ENCODE assay signal across 9 cellular contexts in genomic region chr2:72888438-72889202, GRCh38. TPM values are rescaled to one million over a fixed set of nuclear protein-coding genes. Genes with fewer than 3 reads are reported as not detected.
DNase-seq lines count a peak whose midpoint lies in the region; ATAC-seq and TF ChIP-seq lines count a peak whose summit lies in the region.
"Had no signal": no experiment of that assay in that cellular context is flagged by ENCODE, and none has a peak within 500 bp of the region (broad histone marks: within the 10 kb centered on the region; RNA-seq: fewer than 3 reads in every experiment).

No MANE protein-coding gene starts in this region.

- no peak overlapping the region for H3K4me3 ChIP-seq in CD4-positive, CD25-positive, alpha-beta regulatory T cell (ENCODE audit: low read depth, low read length)
- peak overlapping the region; percentile 51 for H3K4me3 ChIP-seq in LNCaP clone FGC (ENCODE audit: low read depth, low read length)
- H3K4me3 ChIP-seq in dorsolateral prefrontal cortex, result peak overlapping the region in 31 of 59 donors; percentile 55 to 82 (median 72)
- H3K4me3 ChIP-seq in osteoblast (ENCODE audit: insufficient read depth, low read length), result no peak overlapping the region
- peak overlapping the region in 1 of 2 donors; percentile 75 for H3K4me3 ChIP-seq in left lung

- ATAC-seq in CD4-positive, CD25-positive, alpha-beta regulatory T cell (ENCODE audit: low read depth in 2 of 2), result no peak
- no peak for ATAC-seq in left lung
- no peak for ATAC-seq in HG03280 (IDR thresholded peaks at IDR 0.05; ENCODE audit: unreplicated experiment)

- no peak overlapping the region for H3K27ac Mint-ChIP-seq in CD4-positive, CD25-positive, alpha-beta regulatory T cell

- peaks cover 19% of the 10 kb centered on the region for H4K20me1 ChIP-seq in osteoblast (ENCODE audit: insufficient read depth, low read length)

- peaks cover 0 to 2% (median 0%) of the 10 kb centered on the region in 7 donors for H3K9me3 Mint-ChIP-seq in CD4-positive, CD25-positive, alpha-beta regulatory T cell

- peaks cover 4% of the 10 kb centered on the region for H3K36me3 Mint-ChIP-seq in CD4-positive, CD25-positive, alpha-beta regulatory T cell

- peaks cover 0 to 15% (median 8%) of the 10 kb centered on the region in 4 donors for H3K4me1 Mint-ChIP-seq in CD4-positive, CD25-positive, alpha-beta regulatory T cell

- intact Hi-C loops in dorsolateral prefrontal cortex (cut with DNase I) (loop anchor here in 1 of 2 donors (10.0 kb wide), 2 partner anchors 64 to 744 kb away; partner anchors contain the start of genes CYP26B1 and EXOC6B), left lung (cut with DNase I) (no loop called here)

- no peak for TF ChIP-seq CTCF in LNCaP clone FGC (IDR thresholded peaks at IDR 0.05; ENCODE audit: control insufficient read depth, extremely low read depth, insufficient read depth)
- no peak for TF ChIP-seq CTCF in dorsolateral prefrontal cortex (IDR thresholded peaks at IDR 0.05 in 54 of 56, conservative IDR thresholded peaks at IDR 0.05 in 2 of 56; ENCODE audit: low read depth in 1 of 56, partially characterized antibody in 56 of 56)
- TF ChIP-seq CTCF in osteoblast (IDR thresholded peaks at IDR 0.05; ENCODE audit: extremely low read depth, low read depth, low read length), result no peak
- TF ChIP-seq CTCF in left lung (IDR thresholded peaks at IDR 0.05), result no peak

- H3K4me3 Mint-ChIP-seq in CD4-positive, CD25-positive, alpha-beta regulatory T cell, result peak overlapping the region in 3 of 4 donors; percentile 8 to 76 (median 69)

- no peak overlapping the region for H3K27ac ChIP-seq in CD4-positive, CD25-positive, alpha-beta regulatory T cell (ENCODE audit: insufficient read depth, low read length, poor library complexity, severe bottlenecking)
- H3K27ac ChIP-seq in dorsolateral prefrontal cortex, result peak overlapping the region in 5 of 59 donors; percentile 73 to 95 (median 92)
- no peak overlapping the region for H3K27ac ChIP-seq in osteoblast (ENCODE audit: low read depth, low read length)
- no peak overlapping the region for H3K27ac ChIP-seq in left lung

- H2AFZ ChIP-seq in osteoblast (ENCODE audit: low read length), result no peak overlapping the region

- H3K9me3 ChIP-seq in CD4-positive, CD25-positive, alpha-beta regulatory T cell (ENCODE audit: control insufficient read depth in 2 of 2, low read length in 2 of 2), result no peaks in the 10 kb centered on the region
- H3K9me3 ChIP-seq in osteoblast (ENCODE audit: low read depth, low read length), result no peaks in the 10 kb centered on the region
- no peaks in the 10 kb centered on the region for H3K9me3 ChIP-seq in left lung
- H3K9me3 ChIP-seq: sigmoid colon had no signal

- H3K79me2 ChIP-seq in osteoblast (ENCODE audit: insufficient read depth, low read length), result no peaks in the 10 kb centered on the region

- DNase-seq in CD4-positive, CD25-positive, alpha-beta regulatory T cell, result no peak
- DNase-seq in LNCaP clone FGC (ENCODE audit: low read depth), result no peak
- no peak for DNase-seq in dorsolateral prefrontal cortex
- no peak for DNase-seq in osteoblast (ENCODE audit: insufficient read length, low spot score, missing footprints)
- no peak for DNase-seq in left lung
- DNase-seq in hepatic stellate cell (ENCODE audit: low spot score), result no peak
- DNase-seq in NCI-H1092 treated with DMSO at 0.1 percent for 48 hours (lab: John Stamatoyannopoulos, UW), result no peak

- peak overlapping the region; percentile 92 for H3K4me2 ChIP-seq in osteoblast (ENCODE audit: insufficient read depth, low read length)

- H3K27me3 Mint-ChIP-seq in CD4-positive, CD25-positive, alpha-beta regulatory T cell, result peaks cover 69% of the 10 kb centered on the region

- peaks cover 12% of the 10 kb centered on the region for H3K4me1 ChIP-seq in CD4-positive, CD25-positive, alpha-beta regulatory T cell (ENCODE audit: control insufficient read depth, insufficient read depth, low read length, poor library complexity, severe bottlenecking)
- H3K4me1 ChIP-seq in osteoblast (ENCODE audit: insufficient read depth, low read length) (peaks cover 8% of the 10 kb centered on the region), left lung (peaks cover 16 to 28% of the 10 kb centered on the region in 2 donors)

- H3K27me3 ChIP-seq in CD4-positive, CD25-positive, alpha-beta regulatory T cell (ENCODE audit: control insufficient read depth, insufficient read depth, low read length), result peaks cover 36% of the 10 kb centered on the region
- H3K27me3 ChIP-seq in dorsolateral prefrontal cortex (no peaks in the 10 kb centered on the region), osteoblast (ENCODE audit: insufficient read depth, low read length) (peaks cover 4% of the 10 kb centered on the region), left lung (peaks cover 0 to 46% of the 10 kb centered on the region in 2 donors)
- H3K27me3 ChIP-seq: sigmoid colon had no signal

- H3K36me3 ChIP-seq in CD4-positive, CD25-positive, alpha-beta regulatory T cell (ENCODE audit: control insufficient read depth, insufficient read depth, low read length), result no peaks in the 10 kb centered on the region
- no peaks in the 10 kb centered on the region for H3K36me3 ChIP-seq in osteoblast (ENCODE audit: insufficient read depth, low read length)
- H3K36me3 ChIP-seq in left lung, result peaks cover 0 to 14% of the 10 kb centered on the region in 2 donors

RNA-seq across cellular contexts. Expression of gene SPR, which starts 1.4 kb away (rescaled TPM):
- not detected for total RNA-seq in CD4-positive, CD25-positive, alpha-beta regulatory T cell
- under 1 TPM in 1 of 4 donors, not detected in 3; 0.13 TPM for polyA plus RNA-seq in CD4-positive, CD25-positive, alpha-beta regulatory T cell
- total RNA-seq in dorsolateral prefrontal cortex, result 10 to 100 TPM in 110 of 120 experiments, 1 to 10 TPM in 10; 6.4 to 50.8 (median 15.2) TPM
- 17.0 and 19.2 TPM in 2 replicates for total RNA-seq in osteoblast
- 10 to 100 TPM; 38.1 to 41.9 TPM for total RNA-seq in left lung

RNA-seq across cellular contexts. Expression of gene EMX1, which starts 28.7 kb away (rescaled TPM):
- total RNA-seq in CD4-positive, CD25-positive, alpha-beta regulatory T cell, result not detected
- polyA plus RNA-seq in CD4-positive, CD25-positive, alpha-beta regulatory T cell, result not detected
- total RNA-seq in dorsolateral prefrontal cortex (10 to 100 TPM; 10.4 to 59.2 (median 36.8) TPM), osteoblast (not detected in 2 replicates), left lung (not detected)
- total RNA-seq: sigmoid colon had no signal

Comparison
In these comparisons a context has a peak if more than half of its experiments do, and no peak if none do; other contexts are left out.
1. H3K4me3 ChIP-seq: peak in LNCaP clone FGC (single experiment) and dorsolateral prefrontal cortex (31 of 59); none in CD4-positive, CD25-positive, alpha-beta regulatory T cell (single experiment) and osteoblast (single experiment).
2. RNA of gene EMX1, which starts 28.7 kb away (total RNA-seq): 10.4 to 59.2 TPM in dorsolateral prefrontal cortex; not detected in left lung, not detected in CD4-positive, CD25-positive, alpha-beta regulatory T cell (single experiment) and not detected in osteoblast; every median in the first group is over 10 times any median in the second.